14 cellular contexts compared by ENCODE assay signal in the genomic region with DNA sequence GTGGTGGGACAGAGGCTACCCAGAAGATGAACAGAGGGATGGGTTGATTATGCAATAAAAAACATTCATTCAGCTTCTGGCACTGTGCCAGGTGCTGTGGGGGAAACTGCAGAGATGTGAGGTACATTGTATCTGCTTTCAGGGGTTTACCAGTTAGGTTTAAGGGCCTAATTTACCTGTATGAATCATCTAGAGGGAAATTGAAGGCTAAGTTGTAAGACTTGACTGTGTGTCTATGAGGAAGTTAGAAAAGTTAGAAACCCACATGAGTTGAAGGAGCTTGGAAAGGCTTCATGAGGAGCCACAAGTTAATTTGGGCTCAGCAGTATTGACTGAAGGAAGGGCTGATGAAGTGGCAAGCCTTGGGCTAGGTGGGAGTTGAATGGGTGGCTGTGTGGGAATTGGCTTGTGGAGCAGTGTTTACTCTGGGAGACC. TPM values are rescaled to one million over a fixed set of nuclear protein-coding genes. Genes with fewer than 3 reads are reported as not detected.
DNase-seq lines count a peak whose midpoint lies in the region; ATAC-seq, FAIRE-seq and TF ChIP-seq lines count a peak whose summit lies in the region.
"Had no signal": no experiment of that assay in that cellular context is flagged by ENCODE, and none has a peak within 500 bp of the region (broad histone marks: within the 10 kb centered on the region; RNA-seq: fewer than 3 reads in every experiment).

No MANE protein-coding gene starts in this region.

- FAIRE-seq in GM12891 (lab: Jason Lieb, UNC) = peak; percentile 23

- no peaks in the 10 kb centered on the region for H3K27me3 ChIP-seq in WERI-Rb-1 (ENCODE audit: insufficient read depth, low read depth, severe bottlenecking)
- H3K27me3 ChIP-seq: esophagus muscularis mucosa had no signal

- no peaks in the 10 kb centered on the region for H3K9me3 ChIP-seq in WERI-Rb-1 (ENCODE audit: severe bottlenecking)
- H3K9me3 ChIP-seq: esophagus muscularis mucosa had no signal

- no peak for DNase-seq in GM12891 (ENCODE audit: insufficient read length, low spot score)
- DNase-seq in NAMALWA (ENCODE audit: low spot score) = peak; percentile 23
- no peak for DNase-seq in UCSD-AML1 (lab: John Stamatoyannopoulos, UW; ENCODE audit: unreplicated experiment)
- no peak for DNase-seq in kidney glomerular epithelial cell (lab: John Stamatoyannopoulos, UW)
- DNase-seq in HUDEP-2 (lab: John Stamatoyannopoulos, UW; ENCODE audit: unreplicated experiment in 76 of 76) = no peak
- DNase-seq in WERI-Rb-1 = no peak
- DNase-seq: activated CD4-positive, CD25-positive, alpha-beta regulatory T cell treated with anti-CD3 and anti-CD28 coated beads, Interleukin-2, amount 50 U/mL, for 72 hours; anterior cingulate cortex; kidney had no signal

- H3K36me3 ChIP-seq in WERI-Rb-1 = no peaks in the 10 kb centered on the region
- H3K36me3 ChIP-seq: esophagus muscularis mucosa had no signal

- no peak overlapping the region for H3K4me3 ChIP-seq in WERI-Rb-1 (ENCODE audit: low read depth, low read length)
- H3K4me3 ChIP-seq: esophagus muscularis mucosa, GM23338, PC-9 had no signal

- no peak overlapping the region for H3K27ac ChIP-seq in WERI-Rb-1
- H3K27ac ChIP-seq: esophagus muscularis mucosa, PC-9 had no signal

- ATAC-seq in GM18907 (IDR thresholded peaks at IDR 0.05; ENCODE audit: unreplicated experiment) (peak; percentile 74), HG02763 (IDR thresholded peaks at IDR 0.05; ENCODE audit: unreplicated experiment) (peak; percentile 55)
- ATAC-seq: GM23338 had no signal

- no peak for TF ChIP-seq POLR2A in GM12891 (IDR thresholded peaks at IDR 0.05; ENCODE audit: low read depth, low read length)

- TF ChIP-seq CTCF in WERI-Rb-1 (IDR thresholded peaks at IDR 0.05; ENCODE audit: low read depth, low read length) = no peak

TF ChIP-seq in GM12891, 5 proteins besides CTCF, POLR2A, EP300 and RAD21:
- TF ChIP-seq POLR2AphosphoS5 (IDR thresholded peaks at IDR 0.05; ENCODE audit: low read depth, low read length) (0 out of 2 replicates have a peak, but pooled peaks have one; percentile 19), SPI1 (IDR thresholded peaks at IDR 0.05; ENCODE audit: low read depth, low read length) (no peak), POU2F2 (IDR thresholded peaks at IDR 0.05; ENCODE audit: low read depth, low read length) (peak; percentile 57; the same call in 1 of the 2 replicates), PAX5 (IDR thresholded peaks at IDR 0.05; ENCODE audit: insufficient read depth, low read length, severe bottlenecking) (no peak), TAF1 (IDR thresholded peaks at IDR 0.05; ENCODE audit: low read depth, low read length) (no peak)

RNA-seq across cellular contexts. Expression of a gene that starts 36.7 kb away (rescaled TPM):
- polyA plus RNA-seq in GM12891 (2012; ENCODE audit: low read depth, missing spikeins) = 0.04 TPM

RNA-seq across cellular contexts. Expression of a gene that starts 54.2 kb away (rescaled TPM):
- 240 TPM for polyA plus RNA-seq in GM12891 (2012; ENCODE audit: low read depth, missing spikeins)
